1 cellular context compared by ENCODE assay signal in genomic region chr17:68441064-68441770, GRCh38.
TF ChIP-seq lines count a peak whose summit lies in the region.

No MANE protein-coding gene starts in this region.

TF ChIP-seq in K562, 482 proteins besides CTCF, POLR2A, EP300 and RAD21 (continued from another document):
- TF ChIP-seq CUX1 (CRISPR knock-in tag; IDR thresholded peaks at IDR 0.05) (no peak), CSDE1 (IDR thresholded peaks at IDR 0.05) (no peak), MTA1 (IDR thresholded peaks at IDR 0.05; ENCODE audit: borderline replicate concordance) (no peak), HCFC1 (IDR thresholded peaks at IDR 0.05; ENCODE audit: low read depth, low read length) (no peak), ZBTB34 (CRISPR knock-in tag; IDR thresholded peaks at IDR 0.05) (no peak), NBN (IDR thresholded peaks at IDR 0.05; ENCODE audit: low read depth) (no peak), CREB1 (IDR thresholded peaks at IDR 0.05) (no peak), CREB1 (CRISPR knock-in tag; IDR thresholded peaks at IDR 0.05) (no peak)
TF ChIP-seq in K562: peak in this region for 8.
